ENCODE assay signal across 1 cellular context in genomic region chr4:53942712-53943111, GRCh38.
TF ChIP-seq lines count a peak whose summit lies in the region.

No MANE protein-coding gene starts in this region.

TF ChIP-seq in HCT116, 20 proteins besides CTCF, POLR2A, EP300 and RAD21 (continued from another document):
- TF ChIP-seq SIN3A (IDR thresholded peaks at IDR 0.05; ENCODE audit: low read depth) (no peak), YY1 (IDR thresholded peaks at IDR 0.05; ENCODE audit: extremely low read depth, insufficient replicate concordance, low read depth, low read length) (no peak), ZFX (IDR thresholded peaks at IDR 0.05) (no peak), EZH2phosphoT487 (IDR thresholded peaks at IDR 0.05; ENCODE audit: borderline replicate concordance) (no peak), SRF (IDR thresholded peaks at IDR 0.05; ENCODE audit: low read depth) (no peak), ATF3 (IDR thresholded peaks at IDR 0.05) (no peak), EZH2 (IDR thresholded peaks at IDR 0.05) (no peak)
